Comparison of ENCODE assay signal across 1 cellular context in genomic region chr12:18782827-18783226, GRCh38.
A peak's percentile ranks its signal among the peaks of the same experiment; 100 is the strongest.
TF ChIP-seq lines count a peak whose summit lies in the region.

No MANE protein-coding gene starts in this region.

TF ChIP-seq in GM23338, 12 proteins besides CTCF, POLR2A, EP300 and RAD21 (continued from another document):
- TF ChIP-seq, protein P1, sequence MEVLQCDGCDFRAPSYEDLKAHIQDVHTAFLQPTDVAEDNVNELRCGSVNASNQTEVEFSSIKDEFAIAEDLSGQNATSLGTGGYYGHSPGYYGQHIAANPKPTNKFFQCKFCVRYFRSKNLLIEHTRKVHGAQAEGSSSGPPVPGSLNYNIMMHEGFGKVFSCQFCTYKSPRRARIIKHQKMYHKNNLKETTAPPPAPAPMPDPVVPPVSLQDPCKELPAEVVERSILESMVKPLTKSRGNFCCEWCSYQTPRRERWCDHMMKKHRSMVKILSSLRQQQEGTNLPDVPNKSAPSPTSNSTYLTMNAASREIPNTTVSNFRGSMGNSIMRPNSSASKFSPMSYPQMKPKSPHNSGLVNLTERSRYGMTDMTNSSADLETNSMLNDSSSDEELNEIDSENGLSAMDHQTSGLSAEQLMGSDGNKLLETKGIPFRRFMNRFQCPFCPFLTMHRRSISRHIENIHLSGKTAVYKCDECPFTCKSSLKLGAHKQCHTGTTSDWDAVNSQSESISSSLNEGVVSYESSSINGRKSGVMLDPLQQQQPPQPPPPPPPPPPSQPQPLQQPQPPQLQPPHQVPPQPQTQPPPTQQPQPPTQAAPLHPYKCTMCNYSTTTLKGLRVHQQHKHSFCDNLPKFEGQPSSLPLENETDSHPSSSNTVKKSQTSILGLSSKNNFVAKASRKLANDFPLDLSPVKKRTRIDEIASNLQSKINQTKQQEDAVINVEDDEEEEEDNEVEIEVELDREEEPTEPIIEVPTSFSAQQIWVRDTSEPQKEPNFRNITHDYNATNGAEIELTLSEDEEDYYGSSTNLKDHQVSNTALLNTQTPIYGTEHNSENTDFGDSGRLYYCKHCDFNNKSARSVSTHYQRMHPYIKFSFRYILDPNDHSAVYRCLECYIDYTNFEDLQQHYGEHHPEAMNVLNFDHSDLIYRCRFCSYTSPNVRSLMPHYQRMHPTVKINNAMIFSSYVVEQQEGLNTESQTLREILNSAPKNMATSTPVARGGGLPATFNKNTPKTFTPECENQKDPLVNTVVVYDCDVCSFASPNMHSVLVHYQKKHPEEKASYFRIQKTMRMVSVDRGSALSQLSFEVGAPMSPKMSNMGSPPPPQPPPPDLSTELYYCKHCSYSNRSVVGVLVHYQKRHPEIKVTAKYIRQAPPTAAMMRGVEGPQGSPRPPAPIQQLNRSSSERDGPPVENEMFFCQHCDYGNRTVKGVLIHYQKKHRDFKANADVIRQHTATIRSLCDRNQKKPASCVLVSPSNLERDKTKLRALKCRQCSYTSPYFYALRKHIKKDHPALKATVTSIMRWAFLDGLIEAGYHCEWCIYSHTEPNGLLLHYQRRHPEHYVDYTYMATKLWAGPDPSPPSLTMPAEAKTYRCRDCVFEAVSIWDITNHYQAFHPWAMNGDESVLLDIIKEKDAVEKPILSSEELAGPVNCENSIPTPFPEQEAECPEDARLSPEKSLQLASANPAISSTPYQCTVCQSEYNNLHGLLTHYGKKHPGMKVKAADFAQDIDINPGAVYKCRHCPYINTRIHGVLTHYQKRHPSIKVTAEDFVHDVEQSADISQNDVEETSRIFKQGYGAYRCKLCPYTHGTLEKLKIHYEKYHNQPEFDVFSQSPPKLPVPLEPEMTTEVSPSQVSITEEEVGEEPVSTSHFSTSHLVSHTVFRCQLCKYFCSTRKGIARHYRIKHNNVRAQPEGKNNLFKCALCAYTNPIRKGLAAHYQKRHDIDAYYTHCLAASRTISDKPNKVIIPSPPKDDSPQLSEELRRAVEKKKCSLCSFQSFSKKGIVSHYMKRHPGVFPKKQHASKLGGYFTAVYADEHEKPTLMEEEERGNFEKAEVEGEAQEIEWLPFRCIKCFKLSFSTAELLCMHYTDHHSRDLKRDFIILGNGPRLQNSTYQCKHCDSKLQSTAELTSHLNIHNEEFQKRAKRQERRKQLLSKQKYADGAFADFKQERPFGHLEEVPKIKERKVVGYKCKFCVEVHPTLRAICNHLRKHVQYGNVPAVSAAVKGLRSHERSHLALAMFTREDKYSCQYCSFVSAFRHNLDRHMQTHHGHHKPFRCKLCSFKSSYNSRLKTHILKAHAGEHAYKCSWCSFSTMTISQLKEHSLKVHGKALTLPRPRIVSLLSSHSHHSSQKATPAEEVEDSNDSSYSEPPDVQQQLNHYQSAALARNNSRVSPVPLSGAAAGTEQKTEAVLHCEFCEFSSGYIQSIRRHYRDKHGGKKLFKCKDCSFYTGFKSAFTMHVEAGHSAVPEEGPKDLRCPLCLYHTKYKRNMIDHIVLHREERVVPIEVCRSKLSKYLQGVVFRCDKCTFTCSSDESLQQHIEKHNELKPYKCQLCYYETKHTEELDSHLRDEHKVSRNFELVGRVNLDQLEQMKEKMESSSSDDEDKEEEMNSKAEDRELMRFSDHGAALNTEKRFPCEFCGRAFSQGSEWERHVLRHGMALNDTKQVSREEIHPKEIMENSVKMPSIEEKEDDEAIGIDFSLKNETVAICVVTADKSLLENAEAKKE (CRISPR knock-in tag; IDR thresholded peaks at IDR 0.05): no peak
- TF ChIP-seq CREB1 (CRISPR knock-in tag; IDR thresholded peaks at IDR 0.05; ENCODE audit: low read depth) (no peak), NANOG (IDR thresholded peaks at IDR 0.05; ENCODE audit: borderline replicate concordance) (no peak), JUNB (IDR thresholded peaks at IDR 0.05; ENCODE audit: unreplicated experiment) (no peak), ZNF331 (CRISPR knock-in tag; IDR thresholded peaks at IDR 0.05; ENCODE audit: low read depth) (no peak)
- TF ChIP-seq, protein P2, sequence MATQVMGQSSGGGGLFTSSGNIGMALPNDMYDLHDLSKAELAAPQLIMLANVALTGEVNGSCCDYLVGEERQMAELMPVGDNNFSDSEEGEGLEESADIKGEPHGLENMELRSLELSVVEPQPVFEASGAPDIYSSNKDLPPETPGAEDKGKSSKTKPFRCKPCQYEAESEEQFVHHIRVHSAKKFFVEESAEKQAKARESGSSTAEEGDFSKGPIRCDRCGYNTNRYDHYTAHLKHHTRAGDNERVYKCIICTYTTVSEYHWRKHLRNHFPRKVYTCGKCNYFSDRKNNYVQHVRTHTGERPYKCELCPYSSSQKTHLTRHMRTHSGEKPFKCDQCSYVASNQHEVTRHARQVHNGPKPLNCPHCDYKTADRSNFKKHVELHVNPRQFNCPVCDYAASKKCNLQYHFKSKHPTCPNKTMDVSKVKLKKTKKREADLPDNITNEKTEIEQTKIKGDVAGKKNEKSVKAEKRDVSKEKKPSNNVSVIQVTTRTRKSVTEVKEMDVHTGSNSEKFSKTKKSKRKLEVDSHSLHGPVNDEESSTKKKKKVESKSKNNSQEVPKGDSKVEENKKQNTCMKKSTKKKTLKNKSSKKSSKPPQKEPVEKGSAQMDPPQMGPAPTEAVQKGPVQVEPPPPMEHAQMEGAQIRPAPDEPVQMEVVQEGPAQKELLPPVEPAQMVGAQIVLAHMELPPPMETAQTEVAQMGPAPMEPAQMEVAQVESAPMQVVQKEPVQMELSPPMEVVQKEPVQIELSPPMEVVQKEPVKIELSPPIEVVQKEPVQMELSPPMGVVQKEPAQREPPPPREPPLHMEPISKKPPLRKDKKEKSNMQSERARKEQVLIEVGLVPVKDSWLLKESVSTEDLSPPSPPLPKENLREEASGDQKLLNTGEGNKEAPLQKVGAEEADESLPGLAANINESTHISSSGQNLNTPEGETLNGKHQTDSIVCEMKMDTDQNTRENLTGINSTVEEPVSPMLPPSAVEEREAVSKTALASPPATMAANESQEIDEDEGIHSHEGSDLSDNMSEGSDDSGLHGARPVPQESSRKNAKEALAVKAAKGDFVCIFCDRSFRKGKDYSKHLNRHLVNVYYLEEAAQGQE (IDR thresholded peaks at IDR 0.05; ENCODE audit: unreplicated experiment): peak; percentile 43
